ENCODE assay signal across 1 cellular context in genomic region chr6:30857537-30857936, GRCh38.
A peak's percentile ranks its signal among the peaks of the same experiment; 100 is the strongest.
TF ChIP-seq lines count a peak whose summit lies in the region.

No MANE protein-coding gene starts in this region.

TF ChIP-seq in HepG2, 621 proteins besides CTCF, POLR2A, EP300 and RAD21 (continued from another document and continues in another):
- no peak for TF ChIP-seq ATF5 (CRISPR knock-in tag; IDR thresholded peaks at IDR 0.05; ENCODE audit: low read depth)
- TF ChIP-seq ARHGAP35 (CRISPR knock-in tag; IDR thresholded peaks at IDR 0.05; ENCODE audit: borderline replicate concordance) = no peak
- 0 out of 2 replicates have a peak, but pooled peaks have one; percentile 30 for TF ChIP-seq RARA (CRISPR knock-in tag; IDR thresholded peaks at IDR 0.05)
- TF ChIP-seq HNRNPL (IDR thresholded peaks at IDR 0.05; ENCODE audit: low read depth, low read length) = no peak
- TF ChIP-seq, protein P1, sequence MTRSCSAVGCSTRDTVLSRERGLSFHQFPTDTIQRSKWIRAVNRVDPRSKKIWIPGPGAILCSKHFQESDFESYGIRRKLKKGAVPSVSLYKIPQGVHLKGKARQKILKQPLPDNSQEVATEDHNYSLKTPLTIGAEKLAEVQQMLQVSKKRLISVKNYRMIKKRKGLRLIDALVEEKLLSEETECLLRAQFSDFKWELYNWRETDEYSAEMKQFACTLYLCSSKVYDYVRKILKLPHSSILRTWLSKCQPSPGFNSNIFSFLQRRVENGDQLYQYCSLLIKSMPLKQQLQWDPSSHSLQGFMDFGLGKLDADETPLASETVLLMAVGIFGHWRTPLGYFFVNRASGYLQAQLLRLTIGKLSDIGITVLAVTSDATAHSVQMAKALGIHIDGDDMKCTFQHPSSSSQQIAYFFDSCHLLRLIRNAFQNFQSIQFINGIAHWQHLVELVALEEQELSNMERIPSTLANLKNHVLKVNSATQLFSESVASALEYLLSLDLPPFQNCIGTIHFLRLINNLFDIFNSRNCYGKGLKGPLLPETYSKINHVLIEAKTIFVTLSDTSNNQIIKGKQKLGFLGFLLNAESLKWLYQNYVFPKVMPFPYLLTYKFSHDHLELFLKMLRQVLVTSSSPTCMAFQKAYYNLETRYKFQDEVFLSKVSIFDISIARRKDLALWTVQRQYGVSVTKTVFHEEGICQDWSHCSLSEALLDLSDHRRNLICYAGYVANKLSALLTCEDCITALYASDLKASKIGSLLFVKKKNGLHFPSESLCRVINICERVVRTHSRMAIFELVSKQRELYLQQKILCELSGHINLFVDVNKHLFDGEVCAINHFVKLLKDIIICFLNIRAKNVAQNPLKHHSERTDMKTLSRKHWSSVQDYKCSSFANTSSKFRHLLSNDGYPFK (CRISPR knock-in tag; IDR thresholded peaks at IDR 0.05; ENCODE audit: borderline replicate concordance) = no peak
- no peak; the same call in 1 of the 2 replicates for TF ChIP-seq ZNF770 (CRISPR knock-in tag; IDR thresholded peaks at IDR 0.05)
- TF ChIP-seq ZFX (CRISPR knock-in tag; IDR thresholded peaks at IDR 0.05; ENCODE audit: low read depth) = no peak
- TF ChIP-seq, protein P2, sequence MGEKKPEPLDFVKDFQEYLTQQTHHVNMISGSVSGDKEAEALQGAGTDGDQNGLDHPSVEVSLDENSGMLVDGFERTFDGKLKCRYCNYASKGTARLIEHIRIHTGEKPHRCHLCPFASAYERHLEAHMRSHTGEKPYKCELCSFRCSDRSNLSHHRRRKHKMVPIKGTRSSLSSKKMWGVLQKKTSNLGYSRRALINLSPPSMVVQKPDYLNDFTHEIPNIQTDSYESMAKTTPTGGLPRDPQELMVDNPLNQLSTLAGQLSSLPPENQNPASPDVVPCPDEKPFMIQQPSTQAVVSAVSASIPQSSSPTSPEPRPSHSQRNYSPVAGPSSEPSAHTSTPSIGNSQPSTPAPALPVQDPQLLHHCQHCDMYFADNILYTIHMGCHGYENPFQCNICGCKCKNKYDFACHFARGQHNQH (CRISPR knock-in tag; IDR thresholded peaks at IDR 0.05) = no peak
- TF ChIP-seq, protein P3, sequence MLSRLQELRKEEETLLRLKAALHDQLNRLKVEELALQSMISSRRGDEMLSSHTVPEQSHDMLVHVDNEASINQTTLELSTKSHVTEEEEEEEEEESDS (CRISPR knock-in tag; IDR thresholded peaks at IDR 0.05; ENCODE audit: borderline replicate concordance) = no peak
- TF ChIP-seq BRD4 (CRISPR knock-in tag; IDR thresholded peaks at IDR 0.05) = no peak
- no peak for TF ChIP-seq ZBTB26 (CRISPR knock-in tag; IDR thresholded peaks at IDR 0.05; ENCODE audit: borderline replicate concordance)
- TF ChIP-seq, protein P4, sequence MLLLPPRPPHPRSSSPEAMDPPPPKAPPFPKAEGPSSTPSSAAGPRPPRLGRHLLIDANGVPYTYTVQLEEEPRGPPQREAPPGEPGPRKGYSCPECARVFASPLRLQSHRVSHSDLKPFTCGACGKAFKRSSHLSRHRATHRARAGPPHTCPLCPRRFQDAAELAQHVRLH (CRISPR knock-in tag; IDR thresholded peaks at IDR 0.05; ENCODE audit: borderline replicate concordance, low read depth) = no peak
- TF ChIP-seq TGIF2 (CRISPR knock-in tag; IDR thresholded peaks at IDR 0.05) = peak; percentile 57
- no peak for TF ChIP-seq ZNF501 (CRISPR knock-in tag; IDR thresholded peaks at IDR 0.05)
- no peak for TF ChIP-seq ZNF598 (CRISPR knock-in tag; IDR thresholded peaks at IDR 0.05; ENCODE audit: borderline replicate concordance)
- no peak for TF ChIP-seq CHD2 (IDR thresholded peaks at IDR 0.05; ENCODE audit: low read depth, low read length)
- no peak for TF ChIP-seq ZBTB39 (CRISPR knock-in tag; IDR thresholded peaks at IDR 0.05)
- peak; percentile 78 for TF ChIP-seq ZNF292 (CRISPR knock-in tag; IDR thresholded peaks at IDR 0.05; ENCODE audit: borderline replicate concordance, low read depth)
- no peak for TF ChIP-seq PHF8 (CRISPR knock-in tag; IDR thresholded peaks at IDR 0.05)
- TF ChIP-seq HOXA9 (CRISPR knock-in tag; IDR thresholded peaks at IDR 0.05; ENCODE audit: borderline replicate concordance) = no peak
- TF ChIP-seq ZNF780A (CRISPR knock-in tag; IDR thresholded peaks at IDR 0.05) = no peak
- TF ChIP-seq, protein P5, sequence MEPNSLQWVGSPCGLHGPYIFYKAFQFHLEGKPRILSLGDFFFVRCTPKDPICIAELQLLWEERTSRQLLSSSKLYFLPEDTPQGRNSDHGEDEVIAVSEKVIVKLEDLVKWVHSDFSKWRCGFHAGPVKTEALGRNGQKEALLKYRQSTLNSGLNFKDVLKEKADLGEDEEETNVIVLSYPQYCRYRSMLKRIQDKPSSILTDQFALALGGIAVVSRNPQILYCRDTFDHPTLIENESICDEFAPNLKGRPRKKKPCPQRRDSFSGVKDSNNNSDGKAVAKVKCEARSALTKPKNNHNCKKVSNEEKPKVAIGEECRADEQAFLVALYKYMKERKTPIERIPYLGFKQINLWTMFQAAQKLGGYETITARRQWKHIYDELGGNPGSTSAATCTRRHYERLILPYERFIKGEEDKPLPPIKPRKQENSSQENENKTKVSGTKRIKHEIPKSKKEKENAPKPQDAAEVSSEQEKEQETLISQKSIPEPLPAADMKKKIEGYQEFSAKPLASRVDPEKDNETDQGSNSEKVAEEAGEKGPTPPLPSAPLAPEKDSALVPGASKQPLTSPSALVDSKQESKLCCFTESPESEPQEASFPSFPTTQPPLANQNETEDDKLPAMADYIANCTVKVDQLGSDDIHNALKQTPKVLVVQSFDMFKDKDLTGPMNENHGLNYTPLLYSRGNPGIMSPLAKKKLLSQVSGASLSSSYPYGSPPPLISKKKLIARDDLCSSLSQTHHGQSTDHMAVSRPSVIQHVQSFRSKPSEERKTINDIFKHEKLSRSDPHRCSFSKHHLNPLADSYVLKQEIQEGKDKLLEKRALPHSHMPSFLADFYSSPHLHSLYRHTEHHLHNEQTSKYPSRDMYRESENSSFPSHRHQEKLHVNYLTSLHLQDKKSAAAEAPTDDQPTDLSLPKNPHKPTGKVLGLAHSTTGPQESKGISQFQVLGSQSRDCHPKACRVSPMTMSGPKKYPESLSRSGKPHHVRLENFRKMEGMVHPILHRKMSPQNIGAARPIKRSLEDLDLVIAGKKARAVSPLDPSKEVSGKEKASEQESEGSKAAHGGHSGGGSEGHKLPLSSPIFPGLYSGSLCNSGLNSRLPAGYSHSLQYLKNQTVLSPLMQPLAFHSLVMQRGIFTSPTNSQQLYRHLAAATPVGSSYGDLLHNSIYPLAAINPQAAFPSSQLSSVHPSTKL (CRISPR knock-in tag; IDR thresholded peaks at IDR 0.05) = peak; percentile 39; the same call in 1 of the 2 replicates
- TF ChIP-seq NR2F6 (IDR thresholded peaks at IDR 0.05) = no peak
- 0 out of 2 replicates have a peak, but pooled peaks have one; percentile 10 for TF ChIP-seq NR2F6 (CRISPR knock-in tag; IDR thresholded peaks at IDR 0.05)
- no peak for TF ChIP-seq ZFYVE20 (CRISPR knock-in tag; IDR thresholded peaks at IDR 0.05; ENCODE audit: borderline replicate concordance, low read depth)
- TF ChIP-seq, protein P6, sequence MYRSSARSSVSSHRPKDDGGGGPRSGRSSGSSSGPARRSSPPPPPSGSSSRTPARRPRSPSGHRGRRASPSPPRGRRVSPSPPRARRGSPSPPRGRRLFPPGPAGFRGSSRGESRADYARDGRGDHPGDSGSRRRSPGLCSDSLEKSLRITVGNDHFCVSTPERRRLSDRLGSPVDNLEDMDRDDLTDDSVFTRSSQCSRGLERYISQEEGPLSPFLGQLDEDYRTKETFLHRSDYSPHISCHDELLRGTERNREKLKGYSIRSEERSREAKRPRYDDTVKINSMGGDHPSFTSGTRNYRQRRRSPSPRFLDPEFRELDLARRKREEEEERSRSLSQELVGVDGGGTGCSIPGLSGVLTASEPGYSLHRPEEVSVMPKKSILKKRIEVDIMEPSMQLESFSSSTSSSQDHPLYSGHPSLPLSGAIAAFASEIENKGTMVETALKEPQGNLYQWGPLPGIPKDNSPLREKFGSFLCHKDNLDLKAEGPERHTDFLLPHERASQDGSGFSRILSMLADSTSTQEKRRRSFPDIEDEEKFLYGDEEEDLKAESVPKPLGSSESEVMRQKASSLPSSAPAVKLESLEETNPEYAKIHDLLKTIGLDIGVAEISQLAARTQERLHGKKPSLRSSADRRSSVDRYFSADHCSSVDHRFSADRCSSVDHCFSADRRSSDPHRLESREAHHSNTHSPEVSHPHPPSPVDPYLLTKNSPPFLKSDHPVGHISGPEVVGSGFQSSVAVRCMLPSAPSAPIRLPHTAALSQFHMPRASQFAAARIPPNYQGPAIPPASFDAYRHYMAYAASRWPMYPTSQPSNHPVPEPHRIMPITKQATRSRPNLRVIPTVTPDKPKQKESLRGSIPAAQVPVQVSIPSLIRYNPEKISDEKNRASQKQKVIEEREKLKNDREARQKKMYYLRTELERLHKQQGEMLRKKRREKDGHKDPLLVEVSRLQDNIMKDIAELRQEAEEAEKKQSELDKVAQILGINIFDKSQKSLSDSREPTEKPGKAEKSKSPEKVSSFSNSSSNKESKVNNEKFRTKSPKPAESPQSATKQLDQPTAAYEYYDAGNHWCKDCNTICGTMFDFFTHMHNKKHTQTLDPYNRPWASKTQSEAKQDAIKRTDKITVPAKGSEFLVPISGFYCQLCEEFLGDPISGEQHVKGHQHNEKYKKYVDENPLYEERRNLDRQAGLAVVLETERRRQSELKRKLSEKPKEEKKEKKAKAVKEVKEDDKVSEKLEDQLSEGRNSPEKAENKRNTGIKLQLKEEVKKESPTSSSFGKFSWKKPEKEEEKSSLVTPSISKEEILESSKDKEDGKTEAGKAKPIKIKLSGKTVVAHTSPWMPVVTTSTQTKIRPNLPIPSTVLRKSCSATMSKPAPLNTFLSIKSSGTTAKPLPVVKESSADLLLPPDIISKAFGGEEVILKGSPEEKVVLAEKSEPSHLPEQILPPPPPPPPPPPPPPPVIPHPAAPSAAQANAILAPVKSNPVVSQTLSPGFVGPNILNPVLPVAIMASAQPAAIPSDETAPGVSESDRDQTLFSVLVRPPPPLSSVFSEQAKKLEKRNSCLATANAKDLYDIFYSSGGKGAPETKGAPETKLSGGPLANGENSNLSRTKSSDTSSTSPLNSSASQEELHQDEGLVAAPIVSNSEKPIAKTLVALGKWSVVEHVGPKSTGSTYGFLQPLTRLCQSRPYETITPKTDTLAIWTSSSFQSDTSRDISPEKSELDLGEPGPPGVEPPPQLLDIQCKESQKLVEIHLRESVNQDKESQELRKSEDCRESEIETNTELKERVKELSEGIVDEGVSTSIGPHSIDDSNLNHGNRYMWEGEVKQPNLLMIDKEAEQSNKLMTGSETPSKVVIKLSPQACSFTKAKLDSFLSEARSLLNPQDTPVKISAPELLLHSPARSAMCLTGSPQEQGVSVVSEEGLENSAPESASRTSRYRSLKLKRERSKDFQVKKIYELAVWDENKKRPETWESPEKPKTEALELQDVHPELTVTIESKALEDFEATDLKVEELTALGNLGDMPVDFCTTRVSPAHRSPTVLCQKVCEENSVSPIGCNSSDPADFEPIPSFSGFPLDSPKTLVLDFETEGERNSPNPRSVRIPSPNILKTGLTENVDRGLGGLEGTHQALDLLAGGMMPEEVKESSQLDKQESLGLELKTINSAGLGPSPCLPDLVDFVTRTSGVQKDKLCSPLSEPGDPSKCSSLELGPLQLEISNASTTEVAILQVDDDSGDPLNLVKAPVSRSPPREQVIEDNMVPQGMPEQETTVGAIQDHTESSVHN (CRISPR knock-in tag; IDR thresholded peaks at IDR 0.05) = no peak
- TF ChIP-seq ZNF616 (CRISPR knock-in tag; IDR thresholded peaks at IDR 0.05; ENCODE audit: low read depth) = no peak
- TF ChIP-seq SMARCE1 (IDR thresholded peaks at IDR 0.05; ENCODE audit: borderline replicate concordance) = no peak
- no peak for TF ChIP-seq AKAP8 (CRISPR knock-in tag; IDR thresholded peaks at IDR 0.05)
- no peak for TF ChIP-seq ZNF567 (CRISPR knock-in tag; IDR thresholded peaks at IDR 0.05; ENCODE audit: borderline replicate concordance)
- TF ChIP-seq ZNF644 (CRISPR knock-in tag; IDR thresholded peaks at IDR 0.05; ENCODE audit: low read depth) = no peak
- no peak for TF ChIP-seq YEATS4 (CRISPR knock-in tag; IDR thresholded peaks at IDR 0.05; ENCODE audit: borderline replicate concordance)
- no peak for TF ChIP-seq JUN (CRISPR knock-in tag; IDR thresholded peaks at IDR 0.05)
- TF ChIP-seq ZNF703 (CRISPR knock-in tag; IDR thresholded peaks at IDR 0.05; ENCODE audit: borderline replicate concordance) = no peak
- TF ChIP-seq ZFP36L2 (CRISPR knock-in tag; IDR thresholded peaks at IDR 0.05) = no peak
